In the genomic region with DNA sequence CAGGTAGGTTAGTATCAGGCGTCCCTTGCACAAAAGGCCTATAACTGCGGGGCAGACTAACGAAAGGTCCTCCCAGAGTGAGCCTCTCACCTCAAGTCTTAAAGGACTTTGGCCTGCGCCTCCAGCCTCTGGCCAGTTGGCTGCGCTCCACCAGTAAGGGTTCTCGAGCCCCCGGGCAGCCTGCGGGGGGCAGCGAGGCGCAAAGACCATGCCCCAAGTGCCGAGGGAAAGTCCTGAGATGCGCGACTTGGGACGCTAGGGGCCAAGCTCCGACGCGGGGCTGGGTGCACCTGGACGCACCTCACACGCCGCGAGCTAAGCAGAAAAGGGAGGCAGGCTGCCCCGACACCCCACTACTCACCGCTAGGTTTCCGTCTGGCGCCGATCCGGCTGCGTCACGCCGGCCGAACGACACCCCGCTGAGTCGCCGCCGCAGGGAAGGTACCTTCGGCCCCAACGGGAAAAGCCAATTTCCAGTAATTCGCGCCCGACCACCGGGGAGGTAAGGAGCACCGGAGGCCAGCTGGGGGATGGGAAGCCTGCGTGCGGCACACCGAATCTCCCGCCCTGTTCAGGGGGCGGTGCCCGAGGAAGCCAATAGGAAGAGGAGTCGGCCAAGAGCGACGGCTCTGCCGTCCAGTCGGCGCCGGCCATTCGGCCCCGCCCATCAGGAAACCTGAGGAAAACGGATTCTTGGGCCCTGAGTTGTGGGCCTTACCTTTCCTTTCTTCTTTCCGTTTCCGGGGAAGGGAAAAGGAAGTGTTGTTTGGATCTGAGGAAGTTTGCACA, we compare ENCODE assay signal across 8 cellular contexts. TPM values are rescaled to one million over a fixed set of nuclear protein-coding genes. Genes with fewer than 3 reads are reported as not detected.
DNase-seq lines count a peak whose midpoint lies in the region; ATAC-seq, FAIRE-seq and TF ChIP-seq lines count a peak whose summit lies in the region.

Gene ORC2, minus strand, starts transcription at position 532 of the 789 bp plus-strand sequence. CDS start 5,537 bp downstream, outside the sequence.

- peak; percentile 94 for ATAC-seq in HG02840 (IDR thresholded peaks at IDR 0.05; ENCODE audit: low FRiP score, unreplicated experiment)

- H2BK5ac ChIP-seq in trophoblast cell (ENCODE audit: low read depth, low read length, poor library complexity): peak within 1 kb of the TSS; percentile 50

- no peak for TF ChIP-seq EP300 in transverse colon (IDR thresholded peaks at IDR 0.05; ENCODE audit: low read depth)

- peak within 1 kb of the TSS; percentile 73 for H3K4me2 ChIP-seq in trophoblast cell (ENCODE audit: low read length)

- H2BK12ac ChIP-seq in trophoblast cell (ENCODE audit: low read length): no peak within 1 kb of the TSS

- H4K12ac ChIP-seq in trophoblast cell (ENCODE audit: low read depth, low read length): peak within 1 kb of the TSS; percentile 76

- intact Hi-C loops in cardiac septum (cut with DNase I): loop anchor here (2.0 to 5.0 kb wide), 3 partner anchors 107 to 214 kb away; partner anchors contain the start of gene HYCC2
- intact Hi-C loops in transverse colon (cut with DNase I; ENCODE audit: low total_unique reads): no loop called here

- H3K18ac ChIP-seq in trophoblast cell (ENCODE audit: low read length): peak within 1 kb of the TSS; percentile 79

- peak within 1 kb of the TSS; percentile 50 for H2BK120ac ChIP-seq in trophoblast cell (ENCODE audit: insufficient read depth, low read length, poor library complexity)

- DNase-seq in GM12891 (ENCODE audit: insufficient read length, low spot score) (peak; percentile 75), NCI-H1436 (lab: John Stamatoyannopoulos, UW) (peak; percentile 89), T follicular helper cell (ENCODE audit: low read depth) (peak; percentile 89), adipocyte (ENCODE audit: low read depth) (peak; percentile 97), cardiac septum (ENCODE audit: low spot score) (peak; percentile 97), trophoblast cell (peak; percentile 97 to 99), transverse colon (peak; percentile 96)

- H3K79me2 ChIP-seq in trophoblast cell (ENCODE audit: control insufficient read depth, insufficient read depth, low read length, poor library complexity): peaks cover 3% of the 10 kb centered on the region

- H3K27me3 ChIP-seq in adipocyte (replicated peaks; ENCODE audit: control insufficient read depth, insufficient read depth, low read length): no peaks in the 10 kb centered on the region
- H3K27me3 ChIP-seq in trophoblast cell (ENCODE audit: insufficient read depth, low read length): no peaks in the 10 kb centered on the region
- no peaks in the 10 kb centered on the region for H3K27me3 ChIP-seq in transverse colon

- peak within 1 kb of the TSS; percentile 56 for H3K4ac ChIP-seq in trophoblast cell (ENCODE audit: low read depth, low read length)

- H4K8ac ChIP-seq in trophoblast cell (ENCODE audit: low read depth, low read length): peak within 1 kb of the TSS; percentile 76

- H3K23ac ChIP-seq in trophoblast cell (ENCODE audit: low read length): no peak within 1 kb of the TSS

- peak within 1 kb of the TSS; percentile 89 for H3K4me3 ChIP-seq in adipocyte (ENCODE audit: low read length)
- peak within 1 kb of the TSS; percentile 97 for H3K4me3 ChIP-seq in trophoblast cell (ENCODE audit: low read depth, low read length)
- peak within 1 kb of the TSS; percentile 53 to 92 (median 78) for H3K4me3 ChIP-seq in transverse colon

- peak within 1 kb of the TSS; percentile 79 for H3K14ac ChIP-seq in trophoblast cell (ENCODE audit: low read length)

- peaks cover 47% of the 10 kb centered on the region for H3K4me1 ChIP-seq in adipocyte (ENCODE audit: control insufficient read depth, insufficient read depth, low read length)
- H3K4me1 ChIP-seq in trophoblast cell (ENCODE audit: control insufficient read depth in 1 of 2, insufficient read depth in 2 of 2, low read length in 2 of 2): peaks cover 5 to 10% of the 10 kb centered on the region in 2 experiments
- peaks cover 14 to 62% (median 32%) of the 10 kb centered on the region in 4 donors for H3K4me1 ChIP-seq in transverse colon

- TF ChIP-seq POLR2A in GM12891 (IDR thresholded peaks at IDR 0.05; ENCODE audit: low read depth, low read length) (peak; percentile 75), transverse colon (IDR thresholded peaks at IDR 0.05) (peak; percentile 50)

- no CpG with 5 or more reads among the region's 61 CpGs for WGBS in trophoblast cell (ENCODE audit: extremely low coverage, insufficient coverage, insufficient read length)
- WGBS in transverse colon (ENCODE audit: low coverage in 1 of 2), 2 donors: 1% methylated on average over 60 of the region's 61 CpGs; no CpG with 5 or more reads in 1 of the 2 donors

- H3K9ac ChIP-seq in adipocyte (ENCODE audit: low read length): peak within 1 kb of the TSS; percentile 89
- peak within 1 kb of the TSS; percentile 85 for H3K9ac ChIP-seq in trophoblast cell (ENCODE audit: low read length)

- peak within 1 kb of the TSS; percentile 62 for H3K27ac ChIP-seq in trophoblast cell (ENCODE audit: low read depth, low read length)
- H3K27ac ChIP-seq in transverse colon: peak within 1 kb of the TSS; percentile 87 to 93 (median 91)

- FAIRE-seq in GM12891 (lab: Jason Lieb, UNC): peak; percentile 95

- H3K36me3 ChIP-seq in adipocyte (ENCODE audit: control insufficient read depth, insufficient read depth, low read length, severe bottlenecking) (peaks cover 3% of the 10 kb centered on the region), trophoblast cell (ENCODE audit: control insufficient read depth in 1 of 2, insufficient read depth in 2 of 2, low read length in 2 of 2) (peaks cover 0 to 3% of the 10 kb centered on the region in 2 experiments), transverse colon (no peaks in the 10 kb centered on the region)

- TF ChIP-seq CTCF in transverse colon (IDR thresholded peaks at IDR 0.05): peak; percentile 64 to 98 (median 69)

- no peak within 1 kb of the TSS for H2AK5ac ChIP-seq in trophoblast cell (ENCODE audit: low read length)

- H3K9me3 ChIP-seq in adipocyte (ENCODE audit: control insufficient read depth, low read length) (no peaks in the 10 kb centered on the region), trophoblast cell (ENCODE audit: insufficient read depth, low read depth, low read length) (no peaks in the 10 kb centered on the region), transverse colon (no peaks in the 10 kb centered on the region)

- peak within 1 kb of the TSS; percentile 86 for H4K91ac ChIP-seq in trophoblast cell (ENCODE audit: low read depth, low read length)

- H2AFZ ChIP-seq in trophoblast cell (ENCODE audit: insufficient read depth, low read length, poor library complexity): peak within 1 kb of the TSS; percentile 76

- H3K79me1 ChIP-seq in trophoblast cell (ENCODE audit: low read length): peaks cover 6% of the 10 kb centered on the region

- in situ Hi-C loops in transverse colon (cut with MboI; ENCODE audit: low pct_ligation_motif_present in 1 of 4, low pct_unique_long_range_greater_than_20kb in 1 of 4, low sequenced_read_pairs in 3 of 4): loop anchor here in 2 of 4 donors (25.0 kb wide), 1 partner anchor 99 kb away; the partner anchor contains the start of genes HYCC2 (in 2 of the 2) and NDUFB3 (in 2 of the 2)

TF ChIP-seq in GM12891, 5 proteins besides CTCF, POLR2A, EP300 and RAD21:
- TF ChIP-seq SPI1 (IDR thresholded peaks at IDR 0.05; ENCODE audit: low read depth, low read length) (0 out of 2 replicates have a peak, but pooled peaks have one; percentile 27), POLR2AphosphoS5 (IDR thresholded peaks at IDR 0.05; ENCODE audit: low read depth, low read length) (peak; percentile 42; the same call in 1 of the 2 replicates), POU2F2 (IDR thresholded peaks at IDR 0.05; ENCODE audit: low read depth, low read length) (no peak), PAX5 (IDR thresholded peaks at IDR 0.05; ENCODE audit: insufficient read depth, low read length, severe bottlenecking) (peak; percentile 76), TAF1 (IDR thresholded peaks at IDR 0.05; ENCODE audit: low read depth, low read length) (peak; percentile 53)

RNA-seq across cellular contexts. Expression of gene ORC2, which starts in this region (rescaled TPM):
- polyA plus RNA-seq in GM12891 (2012; ENCODE audit: low read depth, missing spikeins): 8.1 TPM
- total RNA-seq in cardiac septum: 24.9 TPM
- polyA plus RNA-seq in trophoblast cell (2013): 15.5 and 16.4 TPM in 2 replicates
- total RNA-seq in transverse colon: 10 to 100 TPM; 15.1 to 30.5 (median 20.8) TPM

Comparison
In these comparisons a context has a peak if more than half of its experiments do, and no peak if none do; other contexts are left out.
1. Peak in every context shown above with its lines: DNase-seq, ATAC-seq, H3K4me3 ChIP-seq and H3K27ac ChIP-seq.